Comparison of ENCODE assay signal across 11 cellular contexts in genomic region chr12:104182144-104182543, GRCh38. TPM values are rescaled to one million over a fixed set of nuclear protein-coding genes. Genes with fewer than 3 reads are reported as not detected.
A peak's percentile ranks its signal among the peaks of the same experiment; 100 is the strongest.
DNase-seq lines count a peak whose midpoint lies in the region; TF ChIP-seq lines count a peak whose summit lies in the region.
"Had no signal": no experiment of that assay in that cellular context is flagged by ENCODE, and none has a peak within 500 bp of the region (broad histone marks: within the 10 kb centered on the region; RNA-seq: fewer than 3 reads in every experiment).

No MANE protein-coding gene starts in this region.

- in situ Hi-C loops in astrocyte of the spinal cord (cut with HindIII; ENCODE audit: low sequenced_read_pairs) = no loop called here

- no peaks in the 10 kb centered on the region for H3K27me3 ChIP-seq in skeletal muscle satellite cell (ENCODE audit: control insufficient read depth, insufficient read depth, low read length)

- DNase-seq in EL (peak; percentile 84), astrocyte of the spinal cord (ENCODE audit: low read depth, low spot score) (peak; percentile 82), hepatic stellate cell (ENCODE audit: low spot score) (peak; percentile 6), NCI-H774 (lab: John Stamatoyannopoulos, UW) (no peak), DMS79 treated with DMSO at 0.1 percent for 48 hours (lab: John Stamatoyannopoulos, UW) (no peak), cortex of kidney (lab: John Stamatoyannopoulos, UW) (no peak), NCI-H2227 treated with DMSO at 0.1 percent for 48 hours (lab: John Stamatoyannopoulos, UW) (no peak)
- DNase-seq: kidney glomerular epithelial cell; MV-4-11; stimulated activated naive B cell treated with anti-CD40 and anti-IgM and Interleukin-4, amounts not matched to agents 10 μg/mL and 1 μg/mL and 100 μg/mL, for 72 hours had no signal

- no peaks in the 10 kb centered on the region for H3K36me3 ChIP-seq in skeletal muscle satellite cell (ENCODE audit: insufficient read depth, low read length)

- TF ChIP-seq CTCF in astrocyte of the spinal cord (IDR thresholded peaks at IDR 0.05; ENCODE audit: low read depth, low read length) = no peak

- H3K4me1 ChIP-seq in skeletal muscle satellite cell (ENCODE audit: control insufficient read depth, insufficient read depth, low read length) = peaks cover 40% of the 10 kb centered on the region

- no peak overlapping the region for H3K9ac ChIP-seq in skeletal muscle satellite cell (ENCODE audit: low read depth, low read length)

- H3K4me3 ChIP-seq in astrocyte of the spinal cord (ENCODE audit: low read depth, low read length) (no peak overlapping the region), skeletal muscle satellite cell (ENCODE audit: low read length) (no peak overlapping the region)

- H3K9me3 ChIP-seq in skeletal muscle satellite cell (replicated peaks; ENCODE audit: low read length) = peaks cover 6% of the 10 kb centered on the region

- H3K4me2 ChIP-seq in skeletal muscle satellite cell (ENCODE audit: low read length) = peak overlapping the region; percentile 36

RNA-seq across cellular contexts. Expression of gene TXNRD1, which starts 33.4 kb away (rescaled TPM):
- 136 and 247 TPM in 2 replicates for total RNA-seq in skeletal muscle satellite cell (2012; rRNA removed)

RNA-seq across cellular contexts. Expression of gene NFYB, which starts 44.1 kb away (rescaled TPM):
- 7.9 and 9.9 TPM in 2 replicates for total RNA-seq in skeletal muscle satellite cell (2012; rRNA removed)

Comparison
In these comparisons a context has a peak if more than half of its experiments do, and no peak if none do; other contexts are left out.
1. DNase-seq: peak in EL (single experiment), astrocyte of the spinal cord (single experiment) and hepatic stellate cell (single experiment); none in NCI-H774 (single experiment), DMS79 treated with DMSO at 0.1 percent for 48 hours (single experiment), cortex of kidney (single experiment) and NCI-H2227 treated with DMSO at 0.1 percent for 48 hours (single experiment).